In genomic region chr2:136137982-136138381, GRCh38 we compare ENCODE assay signal across 19 cellular contexts. TPM values are rescaled to one million over a fixed set of nuclear protein-coding genes. Genes with fewer than 3 reads are reported as not detected.
DNase-seq lines count a peak whose midpoint lies in the region; ATAC-seq and TF ChIP-seq lines count a peak whose summit lies in the region.
"Had no signal": no experiment of that assay in that cellular context is flagged by ENCODE, and none has a peak within 500 bp of the region (broad histone marks: within the 10 kb centered on the region; RNA-seq: fewer than 3 reads in every experiment).

No MANE protein-coding gene starts in this region.

- H3K9ac ChIP-seq in SU-DHL-6 (ENCODE audit: low read length) = no peak overlapping the region

- H3K4me1 ChIP-seq in upper lobe of right lung = peaks cover 11% of the 10 kb centered on the region
- H3K4me1 ChIP-seq: colonic mucosa had no signal

- H3K4me3 ChIP-seq in SU-DHL-6 (ENCODE audit: insufficient read depth, low read length, poor library complexity, severe bottlenecking) (no peak overlapping the region), upper lobe of right lung (no peak overlapping the region)
- H3K4me3 ChIP-seq: colonic mucosa had no signal

- no peaks in the 10 kb centered on the region for H4K20me1 ChIP-seq in SU-DHL-6 (ENCODE audit: low read depth, low read length)

- peaks cover 92% of the 10 kb centered on the region for H3K4me1 Mint-ChIP-seq in activated T-cell treated with anti-CD3 and anti-CD28 coated beads, Interleukin-2, amount 50 U/mL, for 4 hours (ENCODE audit: low read depth)
- H3K4me1 Mint-ChIP-seq in activated T-cell treated with anti-CD3 and anti-CD28 coated beads, Interleukin-2, amount 50 U/mL, for 24 hours (ENCODE audit: low read depth) = peaks cover 89% of the 10 kb centered on the region

- H3K36me3 ChIP-seq in SU-DHL-6 (ENCODE audit: low read length) = no peaks in the 10 kb centered on the region
- H3K36me3 ChIP-seq in upper lobe of right lung = no peaks in the 10 kb centered on the region
- H3K36me3 ChIP-seq: colonic mucosa had no signal

- H2AFZ ChIP-seq in SU-DHL-6 (ENCODE audit: low read depth, low read length, severe bottlenecking) = no peak overlapping the region

- TF ChIP-seq CTCF in SU-DHL-6 (IDR thresholded peaks at IDR 0.05; ENCODE audit: insufficient read depth, low read length, poor library complexity, severe bottlenecking) (no peak), upper lobe of right lung (IDR thresholded peaks at IDR 0.05) (no peak)

- H3K79me2 ChIP-seq in SU-DHL-6 (ENCODE audit: insufficient read depth, low read length) = no peaks in the 10 kb centered on the region

- H3K9me2 ChIP-seq in SU-DHL-6 (replicated peaks; ENCODE audit: insufficient read depth, low read length) = no peaks in the 10 kb centered on the region

- ATAC-seq in activated T-cell treated with anti-CD3 and anti-CD28 coated beads, Interleukin-2, amount 50 U/mL, for 4 hours = no peak
- ATAC-seq in upper lobe of right lung (peak; percentile 20), HG03469 (IDR thresholded peaks at IDR 0.05; ENCODE audit: unreplicated experiment) (no peak)
- ATAC-seq: activated T-cell treated with anti-CD3 and anti-CD28 coated beads, Interleukin-2, amount 50 U/mL, for 72 hours; stimulated activated naive CD8-positive, alpha-beta T cell treated with anti-CD3 and anti-CD28 coated beads, Interleukin-15, Interleukin-2, amounts not matched to agents 100 U/mL and 50 U/mL, for 24 hours had no signal

- intact Hi-C loops in upper lobe of right lung (cut with DNase I) = no loop called here

- H3K9me3 ChIP-seq in SU-DHL-6 (ENCODE audit: insufficient read depth, low read length) (no peaks in the 10 kb centered on the region), upper lobe of right lung (no peaks in the 10 kb centered on the region)
- H3K9me3 ChIP-seq: colonic mucosa had no signal

- H3K27ac ChIP-seq in SU-DHL-6 (ENCODE audit: low read depth, low read length) (peak overlapping the region; percentile 100), upper lobe of right lung (peak overlapping the region; percentile 27)

- peaks cover 42% of the 10 kb centered on the region for H3F3A ChIP-seq in SU-DHL-6 (ENCODE audit: insufficient read depth)

- no peaks in the 10 kb centered on the region for H3K9me3 Mint-ChIP-seq in activated T-cell treated with anti-CD3 and anti-CD28 coated beads, Interleukin-2, amount 50 U/mL, for 4 hours
- H3K9me3 Mint-ChIP-seq in activated T-cell treated with anti-CD3 and anti-CD28 coated beads, Interleukin-2, amount 50 U/mL, for 24 hours = no peaks in the 10 kb centered on the region

- no peak overlapping the region for H3K4me2 ChIP-seq in SU-DHL-6 (ENCODE audit: low read depth, low read length, poor library complexity, severe bottlenecking)

- H3K27me3 Mint-ChIP-seq in activated T-cell treated with anti-CD3 and anti-CD28 coated beads, Interleukin-2, amount 50 U/mL, for 4 hours (ENCODE audit: low read depth) = no peaks in the 10 kb centered on the region
- peaks cover 19% of the 10 kb centered on the region for H3K27me3 Mint-ChIP-seq in activated T-cell treated with anti-CD3 and anti-CD28 coated beads, Interleukin-2, amount 50 U/mL, for 24 hours

- H3K4me3 Mint-ChIP-seq in activated T-cell treated with anti-CD3 and anti-CD28 coated beads, Interleukin-2, amount 50 U/mL, for 4 hours = peak overlapping the region; percentile 14
- no peak overlapping the region for H3K4me3 Mint-ChIP-seq in activated T-cell treated with anti-CD3 and anti-CD28 coated beads, Interleukin-2, amount 50 U/mL, for 24 hours

- no peak for DNase-seq in activated T-cell treated with anti-CD3 and anti-CD28 coated beads, Interleukin-2, amount 50 U/mL, for 4 hours
- DNase-seq in activated T-cell treated with anti-CD3 and anti-CD28 coated beads, Interleukin-2, amount 50 U/mL, for 24 hours = no peak
- peak; percentile 59 for DNase-seq in kidney tubule cell (ENCODE audit: low spot score)
- no peak for DNase-seq in upper lobe of right lung
- DNase-seq in NAMALWA (ENCODE audit: low spot score) = no peak
- DNase-seq in NOMO-1 treated with DMSO at 0.1 percent for 48 hours (lab: John Stamatoyannopoulos, UW; ENCODE audit: unreplicated experiment) = no peak
- DNase-seq: activated CD4-positive, alpha-beta T cell treated with anti-CD3 and anti-CD28 coated beads, Interleukin-2, amount 50 U/mL, for 1 hour; activated T-cell treated with anti-CD3 and anti-CD28 coated beads, Interleukin-2, amount 50 U/mL, for 72 hours; colonic mucosa; head of caudate nucleus; IMR-90; kidney; midbrain; NCI-H524 treated with DMSO at 0.1 percent for 48 hours; RPMI8226; stimulated activated naive CD8-positive, alpha-beta T cell treated with anti-CD3 and anti-CD28 coated beads, Interleukin-15, Interleukin-2, amounts not matched to agents 100 U/mL and 50 U/mL, for 24 hours; T-helper 2 cell had no signal

- no peak overlapping the region for H3K27ac Mint-ChIP-seq in activated T-cell treated with anti-CD3 and anti-CD28 coated beads, Interleukin-2, amount 50 U/mL, for 24 hours
- H3K27ac Mint-ChIP-seq: activated T-cell treated with anti-CD3 and anti-CD28 coated beads, Interleukin-2, amount 50 U/mL, for 72 hours had no signal

- no peaks in the 10 kb centered on the region for H3K36me3 Mint-ChIP-seq in activated T-cell treated with anti-CD3 and anti-CD28 coated beads, Interleukin-2, amount 50 U/mL, for 4 hours (ENCODE audit: insufficient read depth)
- H3K36me3 Mint-ChIP-seq in activated T-cell treated with anti-CD3 and anti-CD28 coated beads, Interleukin-2, amount 50 U/mL, for 24 hours (ENCODE audit: low read depth) = no peaks in the 10 kb centered on the region

- H3K27me3 ChIP-seq in SU-DHL-6 (ENCODE audit: low read length) (no peaks in the 10 kb centered on the region), upper lobe of right lung (no peaks in the 10 kb centered on the region)
- H3K27me3 ChIP-seq: colonic mucosa had no signal

RNA-seq across cellular contexts. Expression of gene CXCR4, which starts 20.0 kb away (rescaled TPM):
- 10 to 100 TPM; 17.6 to 28.5 (median 24.0) TPM for total RNA-seq in activated T-cell treated with anti-CD3 and anti-CD28 coated beads, Interleukin-2, amount 50 U/mL, for 4 hours
- 45.2 TPM for total RNA-seq in upper lobe of right lung
- total RNA-seq: IMR-90 had no signal
